In the genomic region with DNA sequence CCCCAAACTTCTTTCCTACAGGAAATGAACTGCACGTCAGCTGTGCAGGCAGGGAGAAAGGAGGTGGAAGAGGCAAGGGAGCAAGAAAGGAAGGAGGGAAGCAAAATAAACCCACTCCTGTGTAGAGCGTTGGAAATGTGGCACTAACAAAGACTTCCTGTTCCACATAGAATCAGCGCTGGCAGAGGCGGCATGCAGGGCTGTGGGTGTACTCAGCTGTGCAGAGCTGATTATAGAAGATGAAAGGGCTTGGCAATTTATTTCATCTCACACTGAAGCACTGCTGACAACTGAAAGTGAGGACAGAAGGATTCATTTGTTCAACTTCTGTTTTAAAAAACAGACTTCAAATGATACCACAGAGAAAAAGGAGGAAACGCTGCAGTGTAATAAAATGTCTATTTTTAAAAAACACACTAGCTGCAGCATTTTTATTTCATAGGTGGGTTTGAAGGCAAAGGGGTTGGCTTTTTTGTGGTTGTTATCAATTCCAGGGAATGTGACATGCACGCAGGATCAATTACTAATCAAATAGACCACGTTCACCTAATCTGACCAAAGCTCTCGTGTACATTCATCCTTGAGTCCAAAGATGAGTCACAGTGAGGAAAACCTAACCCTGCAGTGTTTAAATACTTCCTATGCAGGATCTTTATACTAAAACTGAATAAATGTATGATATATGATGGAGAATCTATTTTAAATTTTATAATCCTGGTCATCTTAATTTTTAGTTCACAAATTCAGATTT, we compare ENCODE assay signal across 8 cellular contexts.
DNase-seq lines count a peak whose midpoint lies in the region; ATAC-seq, FAIRE-seq and TF ChIP-seq lines count a peak whose summit lies in the region.

No MANE protein-coding gene starts in this region.

- H2BK20ac ChIP-seq in H1 (ENCODE audit: low read length): no peak overlapping the region

- H4K8ac ChIP-seq in H1 (ENCODE audit: extremely low read depth, insufficient read depth, low read length): no peak overlapping the region

- no peak overlapping the region for H3K18ac ChIP-seq in H1 (ENCODE audit: extremely low read depth, low read length)

- no peaks in the 10 kb centered on the region; a peak in 1 of 8 replicates for H3K36me3 ChIP-seq in H1 (ENCODE audit: control insufficient read depth in 2 of 4, insufficient read depth in 4 of 4, low read length in 3 of 4)
- no peaks in the 10 kb centered on the region for H3K36me3 ChIP-seq in pancreas

- H3K9ac ChIP-seq in H1 (replicated peaks in 1 of 4; ENCODE audit: extremely low read depth in 1 of 4, low read depth in 3 of 4, low read length in 3 of 4): no peak overlapping the region

- TF ChIP-seq POLR2A in H1 (IDR thresholded peaks at IDR 0.05; ENCODE audit: control extremely low read depth in 1 of 2, low read depth in 2 of 2, low read length in 2 of 2): no peak

- peak overlapping the region in 1 of 2 donors; percentile 6 for H3K4me3 Mint-ChIP-seq in stimulated activated naive CD8-positive, alpha-beta T cell treated with anti-CD3 and anti-CD28 coated beads, Interleukin-15, amount 100 ng/mL, for 72 hours

- no peak overlapping the region for H2BK120ac ChIP-seq in H1 (replicated peaks; ENCODE audit: low read depth, low read length)

- WGBS in H1 (ENCODE audit: extremely low coverage in 1 of 2, insufficient coverage in 1 of 2, insufficient read length in 1 of 2, insufficient replicate concordance in 2 of 2, low coverage in 1 of 2, low lambda C conversion rate in 2 of 2, missing lambda C conversion rate in 1 of 2), 2 experiments: 92% methylated on average over 8 of the region's 8 CpGs; no CpG with 5 or more reads in 1 of the 2 experiments
- WGBS in pancreas, 2 donors: 8 to 9% methylated on average over 8 of the region's 8 CpGs

- H4K20me1 ChIP-seq in H1 (replicated peaks in 1 of 2; ENCODE audit: control insufficient read depth in 1 of 2, insufficient read depth in 2 of 2, low read length in 2 of 2): no peaks in the 10 kb centered on the region

- no peaks in the 10 kb centered on the region for H3K23me2 ChIP-seq in H1 (ENCODE audit: low read depth, low read length)

- peaks cover 2% of the 10 kb centered on the region in 2 donors for H3K9me3 Mint-ChIP-seq in stimulated activated naive CD8-positive, alpha-beta T cell treated with anti-CD3 and anti-CD28 coated beads, Interleukin-15, amount 100 ng/mL, for 72 hours

- H4K5ac ChIP-seq in H1 (ENCODE audit: insufficient read length, low read depth, low read length): no peak overlapping the region

- H2AK5ac ChIP-seq in H1 (ENCODE audit: low read depth, low read length): no peak overlapping the region

- H3K4me1 ChIP-seq in H1 (replicated peaks in 1 of 4; ENCODE audit: control insufficient read depth in 3 of 4, insufficient read depth in 4 of 4, low read length in 3 of 4): no peaks in the 10 kb centered on the region
- H3K4me1 ChIP-seq in pancreas: peaks cover 0 to 17% (median 4%) of the 10 kb centered on the region in 3 donors

- no peak overlapping the region for H3K27ac ChIP-seq in H1 (ENCODE audit: low read depth, low read length)
- peak overlapping the region in 1 of 4 donors; percentile 45 for H3K27ac ChIP-seq in pancreas

- no peak overlapping the region for H2BK12ac ChIP-seq in H1 (ENCODE audit: low read depth, low read length)

- intact Hi-C loops in pancreas (cut with DNase I): no loop called here

- peak; percentile 58 for ATAC-seq in GM18868 (IDR thresholded peaks at IDR 0.05; ENCODE audit: unreplicated experiment)
- peak; percentile 91 to 95 (median 94) for ATAC-seq in pancreas
- no peak for ATAC-seq in GM21737 (IDR thresholded peaks at IDR 0.05; ENCODE audit: unreplicated experiment)
- no peak for ATAC-seq in stimulated activated naive CD8-positive, alpha-beta T cell treated with anti-CD3 and anti-CD28 coated beads, Interleukin-15, amount 100 ng/mL, for 72 hours
- ATAC-seq in HG03135 (IDR thresholded peaks at IDR 0.05; ENCODE audit: unreplicated experiment): no peak

- H3K4me2 ChIP-seq in H1 (ENCODE audit: insufficient read depth in 1 of 2, low read depth in 2 of 2, low read length in 2 of 2): no peak overlapping the region

- H3K4me1 Mint-ChIP-seq in stimulated activated naive CD8-positive, alpha-beta T cell treated with anti-CD3 and anti-CD28 coated beads, Interleukin-15, amount 100 ng/mL, for 72 hours: peaks cover 7% of the 10 kb centered on the region

- no peak for TF ChIP-seq EP300 in H1 (IDR thresholded peaks at IDR 0.05; ENCODE audit: borderline replicate concordance in 1 of 2, low read depth in 2 of 2, low read length in 2 of 2)

- FAIRE-seq in H1 (lab: Jason Lieb, UNC) (no peak), pancreas (lab: Jason Lieb, UNC) (no peak)

- CTCF ChIA-PET in H1 (lab: Charles Lee; ENCODE audit: partially characterized antibody): interaction anchor here (0.5 kb wide), 1 partner anchor 1844 kb away, joined by 3 read pairs; no protein-coding TSS in a partner anchor

- H3K27ac Mint-ChIP-seq in stimulated activated naive CD8-positive, alpha-beta T cell treated with anti-CD3 and anti-CD28 coated beads, Interleukin-15, amount 100 ng/mL, for 72 hours: peak overlapping the region in 1 of 2 donors; percentile 33

- H3K27me3 ChIP-seq in H1 (replicated peaks in 1 of 4; ENCODE audit: control insufficient read depth in 3 of 4, extremely low read depth in 1 of 4, insufficient read depth in 3 of 4, low read length in 3 of 4) (no peaks in the 10 kb centered on the region), pancreas (no peaks in the 10 kb centered on the region)

- TF ChIP-seq CTCF in H1 (IDR thresholded peaks at IDR 0.05; ENCODE audit: control extremely low read depth in 1 of 3, insufficient read depth in 1 of 3, low read depth in 1 of 3, low read length in 3 of 3) (no peak), pancreas (IDR thresholded peaks at IDR 0.05) (no peak)

- TF ChIP-seq RAD21 in H1 (IDR thresholded peaks at IDR 0.05 in 1 of 2, conservative IDR thresholded peaks at IDR 0.05 in 1 of 2; ENCODE audit: low read depth in 2 of 2, low read length in 2 of 2): no peak

- H3K79me2 ChIP-seq in H1 (ENCODE audit: control insufficient read depth in 1 of 2, insufficient read depth in 2 of 2, low read length in 2 of 2): no peaks in the 10 kb centered on the region

- H3K14ac ChIP-seq in H1 (ENCODE audit: insufficient read length): no peak overlapping the region

- no peak overlapping the region for H3K4me3 ChIP-seq in H1 (ENCODE audit: extremely low read depth in 1 of 4, insufficient read depth in 2 of 4, low read depth in 3 of 4, low read length in 4 of 4)
- no peak overlapping the region for H3K4me3 ChIP-seq in pancreas

- POLR2A ChIA-PET in H1 (lab: Charles Lee; ENCODE audit: partially characterized antibody): no interaction called here

- H2BK5ac ChIP-seq in H1 (ENCODE audit: low read depth, low read length): no peak overlapping the region

- H3K9me3 ChIP-seq in H1 (ENCODE audit: insufficient read depth in 2 of 2, low read depth in 1 of 2, low read length in 1 of 2): peaks cover 0 to under 1% of the 10 kb centered on the region in 2 experiments; a peak in 1 of 4 replicates
- H3K9me3 ChIP-seq in pancreas: no peaks in the 10 kb centered on the region

- no peaks in the 10 kb centered on the region for H3K79me1 ChIP-seq in H1 (ENCODE audit: low read depth, low read length)

- no peak overlapping the region for H2AFZ ChIP-seq in H1 (ENCODE audit: low read length)

- no peak overlapping the region for H3K56ac ChIP-seq in H1 (replicated peaks; ENCODE audit: insufficient read length, low read depth, low read length)

- DNase-seq in NCI-H748 treated with DMSO at 0.1 percent for 48 hours (lab: John Stamatoyannopoulos, UW) (peak; percentile 77), H1 (ENCODE audit: low read depth in 1 of 2, low spot score in 2 of 2) (no peak), pancreas (peak; percentile 22 to 64 (median 52)), NCI-H187 treated with DMSO at 0.1 percent for 48 hours (lab: John Stamatoyannopoulos, UW) (no peak)
- DNase-seq in stimulated activated naive CD8-positive, alpha-beta T cell treated with anti-CD3 and anti-CD28 coated beads, Interleukin-15, amount 100 ng/mL, for 72 hours: no peak

- no peak overlapping the region for H2BK15ac ChIP-seq in H1 (ENCODE audit: low read length)

- H3K4ac ChIP-seq in H1 (replicated peaks; ENCODE audit: insufficient read length, low read depth, low read length): no peak overlapping the region

- peak overlapping the region; percentile 12 for H4K91ac ChIP-seq in H1 (replicated peaks; ENCODE audit: insufficient read length, low read length)

- H3K23ac ChIP-seq in H1 (ENCODE audit: insufficient read length): no peak overlapping the region

- H3K27me3 Mint-ChIP-seq in stimulated activated naive CD8-positive, alpha-beta T cell treated with anti-CD3 and anti-CD28 coated beads, Interleukin-15, amount 100 ng/mL, for 72 hours: no peaks in the 10 kb centered on the region

TF ChIP-seq in H1, 55 proteins besides CTCF, POLR2A, EP300 and RAD21:
- TF ChIP-seq RXRA (IDR thresholded peaks at IDR 0.05; ENCODE audit: insufficient read depth, low read depth, low read length) (no peak), SAP30 (IDR thresholded peaks at IDR 0.05; ENCODE audit: insufficient read depth, insufficient replicate concordance, low read length) (no peak), TEAD4 (IDR thresholded peaks at IDR 0.05; ENCODE audit: low read depth, low read length) (no peak), EGR1 (IDR thresholded peaks at IDR 0.05; ENCODE audit: borderline replicate concordance, low read depth, low read length) (no peak), SIX5 (IDR thresholded peaks at IDR 0.05; ENCODE audit: low read depth, low read length) (no peak), BRCA1 (IDR thresholded peaks at IDR 0.05; ENCODE audit: low read depth, low read length) (no peak)
- TF ChIP-seq, protein P1, sequence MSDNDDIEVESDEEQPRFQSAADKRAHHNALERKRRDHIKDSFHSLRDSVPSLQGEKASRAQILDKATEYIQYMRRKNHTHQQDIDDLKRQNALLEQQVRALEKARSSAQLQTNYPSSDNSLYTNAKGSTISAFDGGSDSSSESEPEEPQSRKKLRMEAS (IDR thresholded peaks at IDR 0.05): no peak
- TF ChIP-seq, protein P2, sequence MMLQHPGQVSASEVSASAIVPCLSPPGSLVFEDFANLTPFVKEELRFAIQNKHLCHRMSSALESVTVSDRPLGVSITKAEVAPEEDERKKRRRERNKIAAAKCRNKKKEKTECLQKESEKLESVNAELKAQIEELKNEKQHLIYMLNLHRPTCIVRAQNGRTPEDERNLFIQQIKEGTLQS (IDR thresholded peaks at IDR 0.05; ENCODE audit: insufficient read depth, low read depth, low read length): no peak
TF ChIP-seq in H1: peak in this region for 0.

Comparison
In these comparisons a context has a peak if more than half of its experiments do, and no peak if none do; other contexts are left out.
1. ATAC-seq: peak in GM18868 (single experiment) and pancreas (4 of 4); none in GM21737 (single experiment), stimulated activated naive CD8-positive, alpha-beta T cell treated with anti-CD3 and anti-CD28 coated beads, Interleukin-15, amount 100 ng/mL, for 72 hours (single experiment) and HG03135 (single experiment).
2. DNase-seq: peak in NCI-H748 treated with DMSO at 0.1 percent for 48 hours (single experiment) and pancreas (6 of 6); none in H1 (0 of 2), NCI-H187 treated with DMSO at 0.1 percent for 48 hours (single experiment) and stimulated activated naive CD8-positive, alpha-beta T cell treated with anti-CD3 and anti-CD28 coated beads, Interleukin-15, amount 100 ng/mL, for 72 hours (0 of 2).